ENCODE assay signal across 1 cellular context in genomic region chr12:108511633-108512540, GRCh38.
TF ChIP-seq lines count a peak whose summit lies in the region.

No MANE protein-coding gene starts in this region.

TF ChIP-seq in HepG2, 621 proteins besides CTCF, POLR2A, EP300 and RAD21 (continued from another document):
- no peak for TF ChIP-seq ZBTB49 (CRISPR knock-in tag; IDR thresholded peaks at IDR 0.05; ENCODE audit: borderline replicate concordance)
- TF ChIP-seq ZNF652 (CRISPR knock-in tag; IDR thresholded peaks at IDR 0.05; ENCODE audit: borderline replicate concordance, low read depth): peak; percentile 72
- 0 out of 2 replicates have a peak, but pooled peaks have one; percentile 21 for TF ChIP-seq ZSCAN20 (CRISPR knock-in tag; IDR thresholded peaks at IDR 0.05; ENCODE audit: borderline replicate concordance)
- peak; percentile 66 for TF ChIP-seq STAG1 (CRISPR knock-in tag; IDR thresholded peaks at IDR 0.05)
